Comparison of ENCODE assay signal across 9 cellular contexts in the genomic region with DNA sequence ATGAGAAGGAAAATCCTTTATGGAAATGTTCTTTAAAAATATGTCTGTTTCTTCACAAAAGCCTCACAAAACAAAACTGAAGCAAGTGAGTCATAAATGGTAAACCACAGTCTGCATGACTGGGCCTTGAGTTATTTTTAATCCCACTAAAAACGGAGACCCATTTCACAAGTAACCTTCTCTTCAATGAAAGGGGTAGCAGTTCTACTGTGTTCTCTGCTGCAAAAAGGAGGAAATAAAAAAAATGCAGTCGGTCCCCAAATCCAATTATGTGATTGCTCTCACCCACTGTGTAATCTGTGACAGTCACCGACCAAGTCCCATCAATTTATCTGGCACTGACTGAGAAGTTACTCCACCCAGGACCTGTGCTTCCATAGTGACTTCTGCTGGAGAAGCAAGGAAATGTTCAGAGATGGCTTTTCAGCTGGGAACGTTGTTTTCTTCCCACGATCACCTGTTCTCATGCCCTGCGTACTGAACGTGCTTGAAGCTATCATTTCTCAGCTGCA.
DNase-seq lines count a peak whose midpoint lies in the region; ATAC-seq, FAIRE-seq and TF ChIP-seq lines count a peak whose summit lies in the region.
"Had no signal": no experiment of that assay in that cellular context is flagged by ENCODE, and none has a peak within 500 bp of the region (broad histone marks: within the 10 kb centered on the region; RNA-seq: fewer than 3 reads in every experiment).

No MANE protein-coding gene starts in this region.

- 49 to 62% methylated on average over 7 of the region's 7 CpGs for WGBS in esophagus squamous epithelium, 2 donors

- H3K4me1 ChIP-seq in MM.1S (ENCODE audit: low read length) = peaks cover 42% of the 10 kb centered on the region
- peaks cover 0 to 10% (median 0%) of the 10 kb centered on the region in 3 donors for H3K4me1 ChIP-seq in esophagus squamous epithelium

- no peak overlapping the region for H2AFZ ChIP-seq in MM.1S (ENCODE audit: low read length)

- TF ChIP-seq CTCF in MM.1S (IDR thresholded peaks at IDR 0.05; ENCODE audit: low read length) = no peak
- TF ChIP-seq CTCF in esophagus squamous epithelium (IDR thresholded peaks at IDR 0.05) = no peak

- H3K27me3 ChIP-seq in MM.1S (replicated peaks; ENCODE audit: insufficient read depth, low read length) (no peaks in the 10 kb centered on the region), MG63 (no peaks in the 10 kb centered on the region), esophagus squamous epithelium (no peaks in the 10 kb centered on the region)
- H3K27me3 ChIP-seq: SJSA1 had no signal

- peak overlapping the region; percentile 45 for H3K4me2 ChIP-seq in MM.1S (ENCODE audit: low read depth, low read length)

- peaks cover 11% of the 10 kb centered on the region for H3F3A ChIP-seq in MM.1S (ENCODE audit: insufficient read depth, low read length)

- DNase-seq in MM.1S (peak; percentile 53), kidney glomerular epithelial cell (lab: John Stamatoyannopoulos, UW) (peak; percentile 64), frontal cortex (ENCODE audit: low spot score in 2 of 2) (no peak), NCI-H1436 (lab: John Stamatoyannopoulos, UW) (no peak), MG63 (no peak), esophagus squamous epithelium (lab: John Stamatoyannopoulos, UW) (no peak)

- H3K9ac ChIP-seq in MM.1S (ENCODE audit: low read length) = no peak overlapping the region

- FAIRE-seq in frontal cortex (lab: Jason Lieb, UNC) = no peak

- TF ChIP-seq POLR2A in esophagus squamous epithelium (IDR thresholded peaks at IDR 0.05) = no peak

- H4K20me1 ChIP-seq in MM.1S (ENCODE audit: insufficient read depth, low read length) = no peaks in the 10 kb centered on the region

- ATAC-seq in GM18498 (IDR thresholded peaks at IDR 0.05; ENCODE audit: unreplicated experiment) (peak; percentile 73), GM21825 (IDR thresholded peaks at IDR 0.05; ENCODE audit: unreplicated experiment) (peak; percentile 62)

- H3K36me3 ChIP-seq in MM.1S (replicated peaks; ENCODE audit: insufficient read depth, low read length) (no peaks in the 10 kb centered on the region), MG63 (no peaks in the 10 kb centered on the region), esophagus squamous epithelium (no peaks in the 10 kb centered on the region)
- H3K36me3 ChIP-seq: SJSA1 had no signal

- no peaks in the 10 kb centered on the region for H3K79me2 ChIP-seq in MM.1S (ENCODE audit: low read length)

- intact Hi-C loops in esophagus squamous epithelium (cut with DNase I) = no loop called here

- H3K4me3 ChIP-seq in MM.1S (ENCODE audit: low read length) (no peak overlapping the region), MG63 (no peak overlapping the region), esophagus squamous epithelium (no peak overlapping the region)
- H3K4me3 ChIP-seq: SJSA1 had no signal

- H3K9me3 ChIP-seq in MM.1S (replicated peaks; ENCODE audit: insufficient read depth, low read length) (no peaks in the 10 kb centered on the region), MG63 (no peaks in the 10 kb centered on the region), esophagus squamous epithelium (no peaks in the 10 kb centered on the region)
- H3K9me3 ChIP-seq: SJSA1 had no signal

- H3K27ac ChIP-seq in MM.1S (ENCODE audit: low read length) (peak overlapping the region; percentile 44; the same call in 1 of the 2 replicates), esophagus squamous epithelium (no peak overlapping the region)
- H3K27ac ChIP-seq: SJSA1 had no signal

- H3K9me2 ChIP-seq in MM.1S (replicated peaks; ENCODE audit: insufficient read depth, low read length) = no peaks in the 10 kb centered on the region

Comparison
In these comparisons a context has a peak if more than half of its experiments do, and no peak if none do; other contexts are left out.
1. DNase-seq: peak in MM.1S (single experiment) and kidney glomerular epithelial cell (single experiment); none in frontal cortex (0 of 2), NCI-H1436 (single experiment), MG63 (single experiment) and esophagus squamous epithelium (single experiment).